Comparison of ENCODE assay signal across 8 cellular contexts in the genomic region with DNA sequence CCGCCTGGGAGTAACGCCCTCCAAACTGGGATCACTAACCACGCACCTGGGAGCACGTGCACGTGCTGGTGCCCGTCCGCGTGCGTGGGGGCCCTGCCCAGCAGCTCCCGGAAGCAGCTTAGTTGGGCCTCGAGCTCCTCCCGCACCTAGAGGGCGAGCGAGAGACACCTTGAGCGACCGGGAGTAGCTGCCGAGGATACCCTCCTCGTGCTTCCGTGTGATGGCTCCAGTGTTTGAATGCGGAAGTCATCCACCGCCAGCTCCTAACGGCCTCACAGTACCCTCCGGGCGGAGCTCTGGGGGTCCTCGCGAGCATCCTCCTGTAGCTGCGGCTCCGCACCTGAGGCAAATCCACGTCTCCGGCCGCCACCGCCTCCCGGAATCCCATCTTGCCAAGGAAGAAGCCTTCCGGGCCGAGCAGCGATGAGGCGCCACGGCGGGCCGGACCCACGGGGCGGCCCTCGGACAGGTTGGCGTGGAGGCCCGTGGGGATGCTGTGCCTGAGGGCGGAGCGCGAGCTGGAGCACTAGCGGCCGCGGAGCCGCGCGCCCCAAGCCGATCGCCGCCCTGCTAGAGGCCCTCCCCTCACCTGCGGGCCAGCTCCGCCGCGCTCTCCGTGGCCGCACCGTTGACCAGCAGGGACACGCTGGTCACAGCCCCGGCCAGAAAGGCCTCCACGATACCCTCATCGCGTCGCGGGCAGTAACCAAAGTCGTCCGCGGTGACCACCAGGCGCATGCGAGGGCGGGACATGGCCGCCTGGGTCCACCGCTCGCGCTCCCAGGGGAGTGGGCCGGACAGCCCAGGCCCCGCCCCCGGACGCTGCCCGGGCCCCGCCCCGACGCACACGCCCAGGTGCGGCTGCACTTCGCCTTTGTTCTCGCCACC. TPM values are rescaled to one million over a fixed set of nuclear protein-coding genes. Genes with fewer than 3 reads are reported as not detected.
DNase-seq lines count a peak whose midpoint lies in the region; ATAC-seq and TF ChIP-seq lines count a peak whose summit lies in the region.

A gene with protein sequence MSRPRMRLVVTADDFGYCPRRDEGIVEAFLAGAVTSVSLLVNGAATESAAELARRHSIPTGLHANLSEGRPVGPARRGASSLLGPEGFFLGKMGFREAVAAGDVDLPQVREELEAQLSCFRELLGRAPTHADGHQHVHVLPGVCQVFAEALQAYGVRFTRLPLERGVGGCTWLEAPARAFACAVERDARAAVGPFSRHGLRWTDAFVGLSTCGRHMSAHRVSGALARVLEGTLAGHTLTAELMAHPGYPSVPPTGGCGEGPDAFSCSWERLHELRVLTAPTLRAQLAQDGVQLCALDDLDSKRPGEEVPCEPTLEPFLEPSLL (minus strand): TSS at position 761 of the 888 bp plus-strand sequence. CDS start 8 bp downstream, at position 753.

- TF ChIP-seq CTCF in GM23338 (conservative IDR thresholded peaks at IDR 0.05; ENCODE audit: low read depth in 2 of 2): peak; percentile 55 to 76

- H3K4me3 ChIP-seq in GM23338: peak within 1 kb of the TSS; percentile 98

- ATAC-seq in GM23338: peak; percentile 83
- peak; percentile 85 to 86 for ATAC-seq in naive thymus-derived CD8-positive, alpha-beta T cell
- ATAC-seq in stimulated activated naive B cell treated with anti-CD40 and anti-IgM and Interleukin-4, amounts not matched to agents 10 μg/mL and 1 μg/mL and 100 μg/mL, for 72 hours (replicated peaks): peak; percentile 87 to 88

- H3K9me3 Mint-ChIP-seq in GM23338: peaks cover 10% of the 10 kb centered on the region; the same call in 2 of the 3 replicates
- no peaks in the 10 kb centered on the region for H3K9me3 Mint-ChIP-seq in naive thymus-derived CD8-positive, alpha-beta T cell
- peaks cover 0 to 5% of the 10 kb centered on the region in 2 donors for H3K9me3 Mint-ChIP-seq in stimulated activated naive B cell treated with anti-CD40 and anti-IgM and Interleukin-4, amounts not matched to agents 10 μg/mL and 1 μg/mL and 100 μg/mL, for 72 hours

- peaks cover 9% of the 10 kb centered on the region; the same call in 1 of the 2 replicates for H3K4me1 ChIP-seq in GM23338 (ENCODE audit: insufficient read depth)

- H3K36me3 ChIP-seq in GM23338 (ENCODE audit: insufficient read depth): peaks cover 8% of the 10 kb centered on the region

- peak; percentile 90 for DNase-seq in EH (ENCODE audit: low read depth)
- peak; percentile 96 for DNase-seq in GM23338 (ENCODE audit: low spot score)
- DNase-seq in LHCN-M2 (ENCODE audit: low read depth): peak; percentile 88
- peak; percentile 95 for DNase-seq in RKO (ENCODE audit: low spot score)
- peak; percentile 94 for DNase-seq in activated T-helper 1 cell treated with Interleukin-2 at 50 U/mL for 16 hours (ENCODE audit: low read depth)
- peak; percentile 89 for DNase-seq in fibroblast of gingiva (ENCODE audit: low read depth)
- DNase-seq in naive thymus-derived CD8-positive, alpha-beta T cell: peak; percentile 88 to 97 (median 94)
- DNase-seq in stimulated activated naive B cell treated with anti-CD40 and anti-IgM and Interleukin-4, amounts not matched to agents 10 μg/mL and 1 μg/mL and 100 μg/mL, for 72 hours: peak; percentile 87

- H3F3A ChIP-seq in GM23338 (replicated peaks; ENCODE audit: low read depth): peaks cover 10% of the 10 kb centered on the region; the same call in 1 of the 2 replicates

- peaks cover 11% of the 10 kb centered on the region for H3K79me2 ChIP-seq in GM23338 (replicated peaks; ENCODE audit: insufficient read depth)

- peak within 1 kb of the TSS; percentile 89 for H3K4me3 Mint-ChIP-seq in GM23338
- H3K4me3 Mint-ChIP-seq in naive thymus-derived CD8-positive, alpha-beta T cell: peak within 1 kb of the TSS; percentile 87 to 97 (median 90)
- peak within 1 kb of the TSS; percentile 93 to 94 for H3K4me3 Mint-ChIP-seq in stimulated activated naive B cell treated with anti-CD40 and anti-IgM and Interleukin-4, amounts not matched to agents 10 μg/mL and 1 μg/mL and 100 μg/mL, for 72 hours

- peaks cover 19% of the 10 kb centered on the region for H3K36me3 Mint-ChIP-seq in GM23338 (ENCODE audit: low read depth)
- peaks cover 0 to 20% (median 9%) of the 10 kb centered on the region in 3 donors for H3K36me3 Mint-ChIP-seq in naive thymus-derived CD8-positive, alpha-beta T cell
- peaks cover 24 to 29% of the 10 kb centered on the region in 2 donors for H3K36me3 Mint-ChIP-seq in stimulated activated naive B cell treated with anti-CD40 and anti-IgM and Interleukin-4, amounts not matched to agents 10 μg/mL and 1 μg/mL and 100 μg/mL, for 72 hours

- H3K4me1 Mint-ChIP-seq in GM23338: peaks cover 17% of the 10 kb centered on the region
- peaks cover 12 to 43% (median 41%) of the 10 kb centered on the region in 4 donors for H3K4me1 Mint-ChIP-seq in naive thymus-derived CD8-positive, alpha-beta T cell
- H3K4me1 Mint-ChIP-seq in stimulated activated naive B cell treated with anti-CD40 and anti-IgM and Interleukin-4, amounts not matched to agents 10 μg/mL and 1 μg/mL and 100 μg/mL, for 72 hours: peaks cover 28 to 71% of the 10 kb centered on the region in 2 donors

- POLR2A ChIA-PET in naive thymus-derived CD8-positive, alpha-beta T cell (lab: Charles Lee): interaction anchor here (0.6 to 3.9 kb wide), 16 partner anchors 9 to 629 kb away, joined by 3 to 82 read pairs (median 5); partner anchors contain the start of genes PPIL2, SDF2L1, UBE2L3 and YPEL1

- H4K20me1 ChIP-seq in GM23338 (replicated peaks; ENCODE audit: insufficient read depth): peaks cover 31% of the 10 kb centered on the region

- H3K27me3 ChIP-seq in GM23338 (ENCODE audit: insufficient read depth): no peaks in the 10 kb centered on the region

- no peaks in the 10 kb centered on the region for H3K9me2 ChIP-seq in GM23338 (ENCODE audit: insufficient read depth)

- H3K27ac Mint-ChIP-seq in GM23338: peak within 1 kb of the TSS; percentile 89
- peak within 1 kb of the TSS; percentile 78 to 97 (median 94) for H3K27ac Mint-ChIP-seq in naive thymus-derived CD8-positive, alpha-beta T cell
- peak within 1 kb of the TSS; percentile 99 for H3K27ac Mint-ChIP-seq in stimulated activated naive B cell treated with anti-CD40 and anti-IgM and Interleukin-4, amounts not matched to agents 10 μg/mL and 1 μg/mL and 100 μg/mL, for 72 hours

- H3K4me2 ChIP-seq in GM23338: peak within 1 kb of the TSS; percentile 93

- peak within 1 kb of the TSS; percentile 78; the same call in 1 of the 2 replicates for H2AFZ ChIP-seq in GM23338

- H3K27ac ChIP-seq in GM23338 (ENCODE audit: low read depth): no peak within 1 kb of the TSS

- peaks cover 21% of the 10 kb centered on the region for H3K27me3 Mint-ChIP-seq in GM23338 (ENCODE audit: insufficient read depth, low read depth, poor library complexity)
- no peaks in the 10 kb centered on the region for H3K27me3 Mint-ChIP-seq in naive thymus-derived CD8-positive, alpha-beta T cell
- H3K27me3 Mint-ChIP-seq in stimulated activated naive B cell treated with anti-CD40 and anti-IgM and Interleukin-4, amounts not matched to agents 10 μg/mL and 1 μg/mL and 100 μg/mL, for 72 hours: no peaks in the 10 kb centered on the region

TF ChIP-seq in GM23338, 12 proteins besides CTCF, POLR2A, EP300 and RAD21:
- TF ChIP-seq NANOG (IDR thresholded peaks at IDR 0.05; ENCODE audit: borderline replicate concordance): no peak
- TF ChIP-seq CREB1 (CRISPR knock-in tag; IDR thresholded peaks at IDR 0.05; ENCODE audit: low read depth): peak; percentile 65
- no peak for TF ChIP-seq ZNF331 (CRISPR knock-in tag; IDR thresholded peaks at IDR 0.05; ENCODE audit: low read depth)
- peak; percentile 88 for TF ChIP-seq POLR2AphosphoS5 (IDR thresholded peaks at IDR 0.05; ENCODE audit: low read depth)
- TF ChIP-seq ETS1 (IDR thresholded peaks at IDR 0.05): peak; percentile 8; the same call in 1 of the 2 replicates

RNA-seq across cellular contexts. Expression of the gene that starts here (rescaled TPM):
- total RNA-seq in GM23338 (2014; rRNA removed; shearing (Covaris generic)): 58.8 and 83.7 TPM in 2 replicates
- polyA plus RNA-seq in GM23338 (2016; fragmentation: Nextera tagmentation; extraction: Ambion mirVana): 53.3 and 58.4 TPM in 2 replicates
- 39.6 and 49.2 TPM in 2 replicates for total RNA-seq in LHCN-M2 (2014; rRNA removed)
- polyA plus RNA-seq in LHCN-M2 (2012): 15.4 TPM
- 10 to 100 TPM; 48.8 to 54.0 TPM for total RNA-seq in naive thymus-derived CD8-positive, alpha-beta T cell
- 10 to 100 TPM; 38.0 to 68.9 (median 53.6) TPM for polyA plus RNA-seq in naive thymus-derived CD8-positive, alpha-beta T cell
